Comparison of ENCODE assay signal across 13 cellular contexts in genomic region chr10:44316187-44316921, GRCh38.
DNase-seq lines count a peak whose midpoint lies in the region; ATAC-seq, FAIRE-seq and TF ChIP-seq lines count a peak whose summit lies in the region.
"Had no signal": no experiment of that assay in that cellular context is flagged by ENCODE, and none has a peak within 500 bp of the region (broad histone marks: within the 10 kb centered on the region; RNA-seq: fewer than 3 reads in every experiment).

No MANE protein-coding gene starts in this region.

- no peak overlapping the region for H2AFZ ChIP-seq in H1 (ENCODE audit: low read length)

- TF ChIP-seq CTCF in H1 (IDR thresholded peaks at IDR 0.05; ENCODE audit: control extremely low read depth in 1 of 3, insufficient read depth in 1 of 3, low read depth in 1 of 3, low read length in 3 of 3) (no peak), esophagus muscularis mucosa (IDR thresholded peaks at IDR 0.05) (no peak), chondrocyte (IDR thresholded peaks at IDR 0.05) (no peak)

- H3K4me3 ChIP-seq in H1 (ENCODE audit: extremely low read depth in 1 of 4, insufficient read depth in 2 of 4, low read depth in 3 of 4, low read length in 4 of 4) (no peak overlapping the region), esophagus muscularis mucosa (no peak overlapping the region)

- H4K20me1 ChIP-seq in H1 (replicated peaks in 1 of 2; ENCODE audit: control insufficient read depth in 1 of 2, insufficient read depth in 2 of 2, low read length in 2 of 2), result no peaks in the 10 kb centered on the region

- H3K79me2 ChIP-seq in H1 (ENCODE audit: control insufficient read depth in 1 of 2, insufficient read depth in 2 of 2, low read length in 2 of 2), result no peaks in the 10 kb centered on the region

- no peak overlapping the region for H2BK12ac ChIP-seq in H1 (ENCODE audit: low read depth, low read length)

- H3K27ac ChIP-seq in H1 (ENCODE audit: low read depth, low read length), result no peak overlapping the region
- no peak overlapping the region for H3K27ac ChIP-seq in esophagus muscularis mucosa (replicated peaks in 1 of 4)

- peaks cover 17% of the 10 kb centered on the region for H3K27me3 Mint-ChIP-seq in activated naive CD4-positive, alpha-beta T cell treated with anti-CD3 and anti-CD28 coated beads for 36 hours (ENCODE audit: low read depth)
- H3K27me3 Mint-ChIP-seq in stimulated activated naive CD8-positive, alpha-beta T cell treated with anti-CD3 and anti-CD28 coated beads, Interleukin-15, amount 100 ng/mL, for 72 hours, result peaks cover 41% of the 10 kb centered on the region
- H3K27me3 Mint-ChIP-seq in chondrocyte (ENCODE audit: low read depth), result peaks cover 3% of the 10 kb centered on the region

- H3K27ac Mint-ChIP-seq in activated naive CD4-positive, alpha-beta T cell treated with anti-CD3 and anti-CD28 coated beads for 36 hours, result no peak overlapping the region
- H3K27ac Mint-ChIP-seq in stimulated activated naive CD8-positive, alpha-beta T cell treated with anti-CD3 and anti-CD28 coated beads, Interleukin-15, amount 100 ng/mL, for 72 hours, result no peak overlapping the region
- no peak overlapping the region for H3K27ac Mint-ChIP-seq in chondrocyte (ENCODE audit: unreplicated experiment)
- H3K27ac Mint-ChIP-seq: nephron had no signal

- no peak for TF ChIP-seq EP300 in H1 (IDR thresholded peaks at IDR 0.05; ENCODE audit: borderline replicate concordance in 1 of 2, low read depth in 2 of 2, low read length in 2 of 2)
- no peak for TF ChIP-seq EP300 in esophagus muscularis mucosa (IDR thresholded peaks at IDR 0.05)

- TF ChIP-seq POLR2A in H1 (IDR thresholded peaks at IDR 0.05; ENCODE audit: control extremely low read depth in 1 of 2, low read depth in 2 of 2, low read length in 2 of 2) (no peak), esophagus muscularis mucosa (IDR thresholded peaks at IDR 0.05; ENCODE audit: low read depth) (no peak)

- POLR2A ChIA-PET in H1 (lab: Charles Lee; ENCODE audit: partially characterized antibody), result interaction anchor here (1.0 to 1.7 kb wide), 3 partner anchors 54 to 633 kb away, joined by 3 to 5 read pairs (median 3); no protein-coding TSS in a partner anchor

- H4K8ac ChIP-seq in H1 (ENCODE audit: extremely low read depth, insufficient read depth, low read length), result peak overlapping the region; percentile 94; the same call in 1 of the 2 replicates

- H3K23me2 ChIP-seq in H1 (ENCODE audit: low read depth, low read length), result no peaks in the 10 kb centered on the region

- H2AK5ac ChIP-seq in H1 (ENCODE audit: low read depth, low read length), result no peak overlapping the region

- H3K4me3 Mint-ChIP-seq in activated naive CD4-positive, alpha-beta T cell treated with anti-CD3 and anti-CD28 coated beads for 36 hours, result no peak overlapping the region
- H3K4me3 Mint-ChIP-seq in stimulated activated naive CD8-positive, alpha-beta T cell treated with anti-CD3 and anti-CD28 coated beads, Interleukin-15, amount 100 ng/mL, for 72 hours, result no peak overlapping the region
- no peak overlapping the region for H3K4me3 Mint-ChIP-seq in chondrocyte (ENCODE audit: unreplicated experiment)
- H3K4me3 Mint-ChIP-seq: nephron had no signal

- no peak for TF ChIP-seq RAD21 in H1 (IDR thresholded peaks at IDR 0.05 in 1 of 2, conservative IDR thresholded peaks at IDR 0.05 in 1 of 2; ENCODE audit: low read depth in 2 of 2, low read length in 2 of 2)

- FAIRE-seq in H1 (lab: Jason Lieb, UNC), result peak; percentile 19

- no peaks in the 10 kb centered on the region for H3K79me1 ChIP-seq in H1 (ENCODE audit: low read depth, low read length)

- H3K36me3 Mint-ChIP-seq in activated naive CD4-positive, alpha-beta T cell treated with anti-CD3 and anti-CD28 coated beads for 36 hours (ENCODE audit: low read depth), result no peaks in the 10 kb centered on the region
- no peaks in the 10 kb centered on the region for H3K36me3 Mint-ChIP-seq in chondrocyte (ENCODE audit: low read depth)

- H2BK15ac ChIP-seq in H1 (ENCODE audit: low read length), result no peak overlapping the region

- peak overlapping the region in 1 of 2 experiments; percentile 48; a peak in 2 of 4 replicates for H3K4me2 ChIP-seq in H1 (ENCODE audit: insufficient read depth in 1 of 2, low read depth in 2 of 2, low read length in 2 of 2)

- no peak overlapping the region for H3K56ac ChIP-seq in H1 (replicated peaks; ENCODE audit: insufficient read length, low read depth, low read length)

- H3K14ac ChIP-seq in H1 (ENCODE audit: insufficient read length), result no peak overlapping the region

- peaks cover 0 to 3% (median 1%) of the 10 kb centered on the region in 4 experiments; a peak in 4 of 7 replicates for H3K4me1 ChIP-seq in H1 (replicated peaks in 1 of 4; ENCODE audit: control insufficient read depth in 3 of 4, insufficient read depth in 4 of 4, low read length in 3 of 4)
- peaks cover 0 to 4% (median 2%) of the 10 kb centered on the region in 4 donors for H3K4me1 ChIP-seq in esophagus muscularis mucosa

- no peak overlapping the region for H3K9ac ChIP-seq in H1 (replicated peaks in 1 of 4; ENCODE audit: extremely low read depth in 1 of 4, low read depth in 3 of 4, low read length in 3 of 4)

- ATAC-seq in HG03342 (IDR thresholded peaks at IDR 0.05; ENCODE audit: unreplicated experiment), result peak; percentile 51
- ATAC-seq in stimulated activated naive CD8-positive, alpha-beta T cell treated with anti-CD3 and anti-CD28 coated beads, Interleukin-15, amount 100 ng/mL, for 72 hours, result peak; percentile 53

- H3K4me1 Mint-ChIP-seq in activated naive CD4-positive, alpha-beta T cell treated with anti-CD3 and anti-CD28 coated beads for 36 hours (ENCODE audit: low read depth), result peaks cover 4% of the 10 kb centered on the region
- H3K4me1 Mint-ChIP-seq in stimulated activated naive CD8-positive, alpha-beta T cell treated with anti-CD3 and anti-CD28 coated beads, Interleukin-15, amount 100 ng/mL, for 72 hours, result peaks cover 4% of the 10 kb centered on the region
- peaks cover 15% of the 10 kb centered on the region for H3K4me1 Mint-ChIP-seq in chondrocyte (ENCODE audit: low read depth)

- CTCF ChIA-PET in activated naive CD4-positive, alpha-beta T cell treated with anti-CD3 and anti-CD28 coated beads for 36 hours (lab: Charles Lee), result interaction anchor here (0.7 kb wide), 1 partner anchor 70 kb away, joined by 3 read pairs; no protein-coding TSS in a partner anchor
- CTCF ChIA-PET in H1 (lab: Charles Lee; ENCODE audit: partially characterized antibody), result interaction anchor here (0.6 to 2.2 kb wide), 8 partner anchors 10 to 84 kb away, joined by 3 to 9 read pairs (median 3); no protein-coding TSS in a partner anchor

- H3K18ac ChIP-seq in H1 (ENCODE audit: extremely low read depth, low read length), result no peak overlapping the region

- no peaks in the 10 kb centered on the region for H3K9me3 Mint-ChIP-seq in activated naive CD4-positive, alpha-beta T cell treated with anti-CD3 and anti-CD28 coated beads for 36 hours
- H3K9me3 Mint-ChIP-seq in stimulated activated naive CD8-positive, alpha-beta T cell treated with anti-CD3 and anti-CD28 coated beads, Interleukin-15, amount 100 ng/mL, for 72 hours, result no peaks in the 10 kb centered on the region
- no peaks in the 10 kb centered on the region for H3K9me3 Mint-ChIP-seq in chondrocyte (ENCODE audit: low read depth)
- H3K9me3 Mint-ChIP-seq: nephron had no signal

- H3K36me3 ChIP-seq in H1 (ENCODE audit: control insufficient read depth in 2 of 4, insufficient read depth in 4 of 4, low read length in 3 of 4) (no peaks in the 10 kb centered on the region), esophagus muscularis mucosa (no peaks in the 10 kb centered on the region)

- no peak overlapping the region for H2BK120ac ChIP-seq in H1 (replicated peaks; ENCODE audit: low read depth, low read length)

- no peak overlapping the region for H4K5ac ChIP-seq in H1 (ENCODE audit: insufficient read length, low read depth, low read length)

- H3K23ac ChIP-seq in H1 (ENCODE audit: insufficient read length), result no peak overlapping the region

- 87% methylated on average over 4 of the region's 8 CpGs; no CpG with 5 or more reads in 1 of the 2 experiments for WGBS in H1 (ENCODE audit: extremely low coverage in 1 of 2, insufficient coverage in 1 of 2, insufficient read length in 1 of 2, insufficient replicate concordance in 2 of 2, low coverage in 1 of 2, low lambda C conversion rate in 2 of 2, missing lambda C conversion rate in 1 of 2), 2 experiments
- WGBS in esophagus muscularis mucosa, result 82% methylated on average over 8 of the region's 8 CpGs

- peak; percentile 12 for DNase-seq in activated naive CD4-positive, alpha-beta T cell treated with anti-CD3 and anti-CD28 coated beads for 36 hours
- DNase-seq in activated naive CD4-positive, alpha-beta T cell (lab: John Stamatoyannopoulos, UW), result no peak
- DNase-seq in H1 (ENCODE audit: low read depth in 1 of 2, low spot score in 2 of 2) (peak; percentile 53 to 74), esophagus muscularis mucosa (ENCODE audit: extremely low spot score) (no peak), chondrocyte (ENCODE audit: low spot score) (no peak), SK-N-DZ (ENCODE audit: low spot score) (no peak)
- DNase-seq in stimulated activated naive CD8-positive, alpha-beta T cell treated with anti-CD3 and anti-CD28 coated beads, Interleukin-15, amount 100 ng/mL, for 72 hours, result no peak
- DNase-seq: AML-193, cortex of kidney, hypothalamus, SIG-M5 had no signal

- H2BK5ac ChIP-seq in H1 (ENCODE audit: low read depth, low read length), result no peak overlapping the region

- H3K9me3 ChIP-seq in H1 (ENCODE audit: insufficient read depth in 2 of 2, low read depth in 1 of 2, low read length in 1 of 2) (no peaks in the 10 kb centered on the region), esophagus muscularis mucosa (no peaks in the 10 kb centered on the region)

- H4K91ac ChIP-seq in H1 (replicated peaks; ENCODE audit: insufficient read length, low read length), result peak overlapping the region; percentile 75

- intact Hi-C loops in activated naive CD4-positive, alpha-beta T cell treated with anti-CD3 and anti-CD28 coated beads for 36 hours (cut with micrococcal nuclease), result no loop called here
- intact Hi-C loops in esophagus muscularis mucosa (cut with DNase I), result no loop called here

- no peak overlapping the region for H3K4ac ChIP-seq in H1 (replicated peaks; ENCODE audit: insufficient read length, low read depth, low read length)

- H3K27me3 ChIP-seq in H1 (replicated peaks in 1 of 4; ENCODE audit: control insufficient read depth in 3 of 4, extremely low read depth in 1 of 4, insufficient read depth in 3 of 4, low read length in 3 of 4) (peaks cover 0 to 10% (median 7%) of the 10 kb centered on the region in 4 experiments; a peak in 5 of 7 replicates), esophagus muscularis mucosa (peaks cover 0 to 5% (median 0%) of the 10 kb centered on the region in 4 donors)

- no peak overlapping the region for H2BK20ac ChIP-seq in H1 (ENCODE audit: low read length)

TF ChIP-seq in H1, 55 proteins besides CTCF, POLR2A, EP300 and RAD21 (continues in another document):
- TF ChIP-seq GTF2F1 (IDR thresholded peaks at IDR 0.05; ENCODE audit: borderline replicate concordance, low read depth, low read length) (no peak), BCL11A (IDR thresholded peaks at IDR 0.05; ENCODE audit: low read depth in 2 of 2, low read length in 2 of 2) (no peak)

Comparison
In these comparisons a context has a peak if more than half of its experiments do, and no peak if none do; other contexts are left out.
1. DNase-seq: peak in activated naive CD4-positive, alpha-beta T cell treated with anti-CD3 and anti-CD28 coated beads for 36 hours (single experiment) and H1 (2 of 2); none in activated naive CD4-positive, alpha-beta T cell (0 of 4), stimulated activated naive CD8-positive, alpha-beta T cell treated with anti-CD3 and anti-CD28 coated beads, Interleukin-15, amount 100 ng/mL, for 72 hours (0 of 2), esophagus muscularis mucosa (single experiment), chondrocyte (single experiment) and SK-N-DZ (single experiment).